Comparison of ENCODE assay signal across 8 cellular contexts in genomic region chr7:73522081-73522818, GRCh38. TPM values are rescaled to one million over a fixed set of nuclear protein-coding genes. Genes with fewer than 3 reads are reported as not detected.
A peak's percentile ranks its signal among the peaks of the same experiment; 100 is the strongest.
DNase-seq lines count a peak whose midpoint lies in the region; ATAC-seq and TF ChIP-seq lines count a peak whose summit lies in the region.

Gene BAZ1B, minus strand, starts transcription at chr7:73522293. Its CDS starts 360 bp downstream, at chr7:73521933.

- peaks cover 32% of the 10 kb centered on the region for H4K20me1 ChIP-seq in GM23338 (replicated peaks; ENCODE audit: insufficient read depth)

- peaks cover 29% of the 10 kb centered on the region for H3K4me1 Mint-ChIP-seq in GM23338
- H3K4me1 Mint-ChIP-seq in naive B cell, result peaks cover 51 to 69% (median 64%) of the 10 kb centered on the region in 3 donors
- H3K4me1 Mint-ChIP-seq in stimulated activated memory B cell treated with anti-CD40 and anti-IgM and Interleukin-4, amounts not matched to agents 10 μg/mL and 1 μg/mL and 100 μg/mL, for 72 hours, result peaks cover 69% of the 10 kb centered on the region

- TF ChIP-seq CTCF in GM23338 (conservative IDR thresholded peaks at IDR 0.05; ENCODE audit: low read depth in 2 of 2), result no peak

- peaks cover 18% of the 10 kb centered on the region for H3K4me1 ChIP-seq in GM23338 (ENCODE audit: insufficient read depth)

- peak within 1 kb of the TSS; percentile 90 for H3K27ac ChIP-seq in GM23338 (ENCODE audit: low read depth)

- peak within 1 kb of the TSS; percentile 67 for H3K4me3 ChIP-seq in GM23338

- peaks cover 19% of the 10 kb centered on the region; the same call in 1 of the 2 replicates for H3K36me3 ChIP-seq in GM23338 (ENCODE audit: insufficient read depth)

- H3K4me3 Mint-ChIP-seq in GM23338, result peak within 1 kb of the TSS; percentile 95
- peak within 1 kb of the TSS; percentile 85 to 100 (median 97) for H3K4me3 Mint-ChIP-seq in naive B cell
- peak within 1 kb of the TSS; percentile 88 for H3K4me3 Mint-ChIP-seq in stimulated activated memory B cell treated with anti-CD40 and anti-IgM and Interleukin-4, amounts not matched to agents 10 μg/mL and 1 μg/mL and 100 μg/mL, for 72 hours

- H2AFZ ChIP-seq in GM23338, result peak within 1 kb of the TSS; percentile 87; the same call in 1 of the 2 replicates

- ATAC-seq in GM23338 (peak; percentile 90), naive B cell (ENCODE audit: low read depth in 2 of 2) (peak; percentile 90)
- peak; percentile 98 for ATAC-seq in stimulated activated memory B cell treated with anti-CD40 and anti-IgM and Interleukin-4, amounts not matched to agents 10 μg/mL and 1 μg/mL and 100 μg/mL, for 72 hours

- H3K9me2 ChIP-seq in GM23338 (ENCODE audit: insufficient read depth), result no peaks in the 10 kb centered on the region

- peaks cover 35% of the 10 kb centered on the region for H3K36me3 Mint-ChIP-seq in GM23338 (ENCODE audit: low read depth)
- H3K36me3 Mint-ChIP-seq in naive B cell, result no peaks in the 10 kb centered on the region
- H3K36me3 Mint-ChIP-seq in stimulated activated memory B cell treated with anti-CD40 and anti-IgM and Interleukin-4, amounts not matched to agents 10 μg/mL and 1 μg/mL and 100 μg/mL, for 72 hours, result peaks cover 22% of the 10 kb centered on the region

- H3K9me3 Mint-ChIP-seq in GM23338 (no peaks in the 10 kb centered on the region), naive B cell (peaks cover 0 to 4% (median 0%) of the 10 kb centered on the region in 7 donors)
- no peaks in the 10 kb centered on the region for H3K9me3 Mint-ChIP-seq in stimulated activated memory B cell treated with anti-CD40 and anti-IgM and Interleukin-4, amounts not matched to agents 10 μg/mL and 1 μg/mL and 100 μg/mL, for 72 hours

- H3K27ac Mint-ChIP-seq in GM23338 (peak within 1 kb of the TSS; percentile 99), naive B cell (peak within 1 kb of the TSS; percentile 93 to 100 (median 98))
- H3K27ac Mint-ChIP-seq in stimulated activated memory B cell treated with anti-CD40 and anti-IgM and Interleukin-4, amounts not matched to agents 10 μg/mL and 1 μg/mL and 100 μg/mL, for 72 hours, result peak within 1 kb of the TSS; percentile 89

- H3K4me2 ChIP-seq in GM23338, result peak within 1 kb of the TSS; percentile 86

- H3K27me3 ChIP-seq in GM23338 (ENCODE audit: insufficient read depth), result no peaks in the 10 kb centered on the region

- DNase-seq in Daoy (ENCODE audit: low read depth), result peak; percentile 100
- DNase-seq in GM23338 (ENCODE audit: low spot score), result peak; percentile 99
- DNase-seq in LHCN-M2 (ENCODE audit: low read depth), result peak; percentile 100
- DNase-seq in RPMI8226, result peak; percentile 100
- DNase-seq in activated T-helper 1 cell treated with anti-CD3 and anti-CD28 coated beads, Interleukin-2, amount 50 U/mL, for 16 hours (ENCODE audit: low read depth in 1 of 2, low spot score in 1 of 2), result peak; percentile 90 to 95
- peak; percentile 99 for DNase-seq in fibroblast of gingiva (ENCODE audit: low read depth)
- DNase-seq in naive B cell, result peak; percentile 96

- H3K79me2 ChIP-seq in GM23338 (replicated peaks; ENCODE audit: insufficient read depth), result peaks cover 45% of the 10 kb centered on the region

- H3F3A ChIP-seq in GM23338 (replicated peaks; ENCODE audit: low read depth), result 0 out of 2 replicates have a peak, but pooled peaks cover 6% of the 10 kb centered on the region

- H3K27me3 Mint-ChIP-seq in GM23338 (ENCODE audit: insufficient read depth, low read depth, poor library complexity), result peaks cover 15% of the 10 kb centered on the region
- no peaks in the 10 kb centered on the region for H3K27me3 Mint-ChIP-seq in naive B cell
- no peaks in the 10 kb centered on the region for H3K27me3 Mint-ChIP-seq in stimulated activated memory B cell treated with anti-CD40 and anti-IgM and Interleukin-4, amounts not matched to agents 10 μg/mL and 1 μg/mL and 100 μg/mL, for 72 hours

TF ChIP-seq in GM23338, 12 proteins besides CTCF, POLR2A, EP300 and RAD21:
- TF ChIP-seq, protein P1, sequence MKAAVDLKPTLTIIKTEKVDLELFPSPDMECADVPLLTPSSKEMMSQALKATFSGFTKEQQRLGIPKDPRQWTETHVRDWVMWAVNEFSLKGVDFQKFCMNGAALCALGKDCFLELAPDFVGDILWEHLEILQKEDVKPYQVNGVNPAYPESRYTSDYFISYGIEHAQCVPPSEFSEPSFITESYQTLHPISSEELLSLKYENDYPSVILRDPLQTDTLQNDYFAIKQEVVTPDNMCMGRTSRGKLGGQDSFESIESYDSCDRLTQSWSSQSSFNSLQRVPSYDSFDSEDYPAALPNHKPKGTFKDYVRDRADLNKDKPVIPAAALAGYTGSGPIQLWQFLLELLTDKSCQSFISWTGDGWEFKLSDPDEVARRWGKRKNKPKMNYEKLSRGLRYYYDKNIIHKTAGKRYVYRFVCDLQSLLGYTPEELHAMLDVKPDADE (IDR thresholded peaks at IDR 0.05), result peak; percentile 31; the same call in 1 of the 2 replicates
- TF ChIP-seq ZNF114 (CRISPR knock-in tag; IDR thresholded peaks at IDR 0.05), result no peak
- TF ChIP-seq POLR2AphosphoS5 (IDR thresholded peaks at IDR 0.05; ENCODE audit: low read depth), result peak; percentile 59; the same call in 1 of the 2 replicates
- peak; percentile 79 for TF ChIP-seq CREB1 (CRISPR knock-in tag; IDR thresholded peaks at IDR 0.05; ENCODE audit: low read depth)
TF ChIP-seq in GM23338: peak in this region for 3.

RNA-seq across cellular contexts. Expression of gene BAZ1B, which starts in this region (rescaled TPM):
- 133 and 169 TPM in 2 replicates for total RNA-seq in Daoy (2014; rRNA removed; shearing (Covaris generic))
- total RNA-seq in GM23338 (2014; rRNA removed; shearing (Covaris generic)), result 65.5 and 70.7 TPM in 2 replicates
- polyA plus RNA-seq in GM23338 (2016; fragmentation: Nextera tagmentation; extraction: Ambion mirVana) (35.8 and 40.4 TPM in 2 replicates), naive B cell (ENCODE audit: low read depth in 6 of 6) (10 to 100 TPM in 5 of 6 donors, 1 to 10 TPM in 1; 8.6 to 31.2 (median 13.5) TPM)
- total RNA-seq in LHCN-M2 (2014; rRNA removed), result 97.0 and 110 TPM in 2 replicates
- polyA plus RNA-seq in LHCN-M2 (2012), result 41.5 TPM

Comparison
In these comparisons a context has a peak if more than half of its experiments do, and no peak if none do; other contexts are left out.
1. Peak in every context shown above with its lines: DNase-seq, ATAC-seq, H3K4me3 ChIP-seq and H3K27ac ChIP-seq.